In genomic region chr1:17588048-17588781, GRCh38 we compare ENCODE assay signal across 8 cellular contexts. TPM values are rescaled to one million over a fixed set of nuclear protein-coding genes. Genes with fewer than 3 reads are reported as not detected.
DNase-seq lines count a peak whose midpoint lies in the region; ATAC-seq and TF ChIP-seq lines count a peak whose summit lies in the region.

No MANE protein-coding gene starts in this region.

- peak; percentile 84 for DNase-seq in H7
- DNase-seq in cardiac septum (ENCODE audit: low spot score) = peak; percentile 84
- DNase-seq in sciatic nerve (ENCODE audit: low spot score) = no peak
- DNase-seq in CD8-positive, alpha-beta memory T cell = no peak
- DNase-seq in GM10248 (ENCODE audit: extremely low spot score) = no peak
- DNase-seq in NCI-H2171 (lab: John Stamatoyannopoulos, UW) = no peak

- H3K36me3 Mint-ChIP-seq in CD8-positive, alpha-beta memory T cell = no peaks in the 10 kb centered on the region

- no peak overlapping the region for H3K4me3 ChIP-seq in H7 (ENCODE audit: insufficient read depth, low read depth, low read length)
- no peak overlapping the region for H3K4me3 ChIP-seq in CD8-positive, alpha-beta memory T cell (ENCODE audit: low read length)

- POLR2A ChIA-PET in CD8-positive, alpha-beta memory T cell (lab: Charles Lee) = no interaction called here
- POLR2A ChIA-PET in GM10248 (lab: Yijun Ruan, JAX) = no interaction called here

- ATAC-seq in SK-N-SH treated with all-trans-retinoic acid at 6 μM for 48 hours (peak; percentile 71), sciatic nerve (peak; percentile 64), HG03457 (IDR thresholded peaks at IDR 0.05; ENCODE audit: unreplicated experiment) (no peak)

- no peaks in the 10 kb centered on the region for H3K4me1 ChIP-seq in CD8-positive, alpha-beta memory T cell (ENCODE audit: insufficient read depth, low read length)

- TF ChIP-seq CTCF in GM10248 (IDR thresholded peaks at IDR 0.05; ENCODE audit: control extremely low read depth, extremely low read depth, low read depth, missing control alignments) = no peak

- no peaks in the 10 kb centered on the region for H3K9me3 Mint-ChIP-seq in CD8-positive, alpha-beta memory T cell

- H3K4me1 Mint-ChIP-seq in CD8-positive, alpha-beta memory T cell = no peaks in the 10 kb centered on the region

- no peaks in the 10 kb centered on the region for H3K27me3 ChIP-seq in H7 (ENCODE audit: control insufficient read depth, insufficient read depth, low read length)
- no peaks in the 10 kb centered on the region for H3K27me3 ChIP-seq in CD8-positive, alpha-beta memory T cell (ENCODE audit: insufficient read depth, low read length, poor library complexity, severe bottlenecking)

- CTCF ChIA-PET in CD8-positive, alpha-beta memory T cell (lab: Charles Lee) = no interaction called here
- CTCF ChIA-PET in GM10248 (lab: Yijun Ruan, JAX) = interaction anchor here (2.1 to 3.6 kb wide), 2 partner anchors 19 to 85 kb away, joined by 9 to 12 read pairs; no protein-coding TSS in a partner anchor

- H3K4me3 Mint-ChIP-seq in CD8-positive, alpha-beta memory T cell = no peak overlapping the region

- H3K27ac Mint-ChIP-seq in CD8-positive, alpha-beta memory T cell = no peak overlapping the region

- no peak overlapping the region for H3K27ac ChIP-seq in CD8-positive, alpha-beta memory T cell (ENCODE audit: low read depth, low read length)

- H3K27me3 Mint-ChIP-seq in CD8-positive, alpha-beta memory T cell = peaks cover 6 to 9% of the 10 kb centered on the region in 2 donors

- H3K9me3 ChIP-seq in CD8-positive, alpha-beta memory T cell (ENCODE audit: low read length) = no peaks in the 10 kb centered on the region

- intact Hi-C loops in cardiac septum (cut with DNase I) = loop anchor here (5.0 kb wide), 1 partner anchor 56 kb away; no protein-coding TSS in a partner anchor
- intact Hi-C loops in sciatic nerve (cut with DNase I) = no loop called here

- peaks cover 14% of the 10 kb centered on the region for H3K36me3 ChIP-seq in H7 (replicated peaks; ENCODE audit: control insufficient read depth, insufficient read depth, low read length)
- no peaks in the 10 kb centered on the region for H3K36me3 ChIP-seq in CD8-positive, alpha-beta memory T cell (ENCODE audit: insufficient read depth, low read length)

TF ChIP-seq in SK-N-SH treated with all-trans-retinoic acid at 6 μM for 48 hours, 23 proteins besides CTCF, POLR2A, EP300 and RAD21:
- no peak for TF ChIP-seq CREB5 (CRISPR knock-in tag; IDR thresholded peaks at IDR 0.05; ENCODE audit: low read depth)
- peak; percentile 43; the same call in 1 of the 2 replicates for TF ChIP-seq TCF4 (CRISPR knock-in tag; IDR thresholded peaks at IDR 0.05; ENCODE audit: borderline replicate concordance)

RNA-seq across cellular contexts. Expression of gene ARHGEF10L, which starts 48.7 kb away (rescaled TPM):
- total RNA-seq in H7 (2014; rRNA removed; shearing (Covaris generic)) = 54.8 and 76.9 TPM in 2 replicates
- 59.8 TPM for total RNA-seq in cardiac septum
- total RNA-seq in sciatic nerve = 34.3 TPM
- under 1 TPM; 0.24 to 0.26 TPM for total RNA-seq in CD8-positive, alpha-beta memory T cell
- not detected for polyA plus RNA-seq in CD8-positive, alpha-beta memory T cell

Comparison
In these comparisons a context has a peak if more than half of its experiments do, and no peak if none do; other contexts are left out.
1. DNase-seq: peak in H7 (single experiment) and cardiac septum (single experiment); none in sciatic nerve (single experiment), CD8-positive, alpha-beta memory T cell (0 of 5), GM10248 (single experiment) and NCI-H2171 (single experiment).
2. RNA of gene ARHGEF10L, which starts 48.7 kb away (total RNA-seq): 59.8 TPM in cardiac septum (single experiment), 54.8 to 76.9 TPM in H7 and 34.3 TPM in sciatic nerve (single experiment); 0.24 to 0.26 TPM in CD8-positive, alpha-beta memory T cell; every median in the first group is over 10 times any median in the second.